8 cellular contexts compared by ENCODE assay signal in the genomic region with DNA sequence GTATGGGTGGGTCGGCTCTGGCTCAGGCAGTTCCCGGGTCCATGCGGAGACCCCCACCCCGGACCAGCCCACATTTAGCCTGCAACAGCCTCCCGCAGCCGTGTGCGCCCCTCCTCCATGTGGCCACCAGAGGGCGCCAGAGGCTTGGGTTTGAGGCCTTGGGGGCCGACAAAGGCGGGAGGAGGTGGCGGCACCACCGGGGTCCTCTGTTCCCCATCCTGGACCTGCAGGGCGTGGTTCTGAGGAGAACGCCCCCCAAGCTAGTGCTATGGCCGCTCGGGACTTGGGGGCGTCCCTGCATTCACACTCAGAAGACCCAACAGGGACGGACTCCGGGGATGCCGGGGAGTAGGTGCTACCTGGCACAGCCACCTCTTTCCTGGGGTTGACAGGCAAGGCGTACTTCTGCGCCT. TPM values are rescaled to one million over a fixed set of nuclear protein-coding genes. Genes with fewer than 3 reads are reported as not detected.
DNase-seq lines count a peak whose midpoint lies in the region; ATAC-seq and TF ChIP-seq lines count a peak whose summit lies in the region.

No MANE protein-coding gene starts in this region.

- CTCF ChIA-PET in activated CD4-positive, alpha-beta T cell treated with anti-CD3 and anti-CD28 coated beads, Interleukin-2, amount 10 ng/mL, durations not matched to agents 7 days and 5 days (lab: Charles Lee), result interaction anchor here (1.0 to 1.7 kb wide), 5 partner anchors 14 to 223 kb away, joined by 3 to 7 read pairs (median 4); no protein-coding TSS in a partner anchor

- ATAC-seq in GM19328 (IDR thresholded peaks at IDR 0.05; ENCODE audit: unreplicated experiment), result no peak

- no peak overlapping the region for H3K18ac ChIP-seq in mesendoderm (ENCODE audit: low read length)

- no peak overlapping the region for H2BK15ac ChIP-seq in mesendoderm (replicated peaks; ENCODE audit: low read depth)

- no peaks in the 10 kb centered on the region for H3K4me1 Mint-ChIP-seq in activated CD4-positive, alpha-beta T cell treated with anti-CD3 and anti-CD28 coated beads, Interleukin-2, amount 10 ng/mL, durations not matched to agents 7 days and 5 days

- H2BK5ac ChIP-seq in mesendoderm (ENCODE audit: low read length), result no peak overlapping the region

- H3K79me2 ChIP-seq in mesendoderm (ENCODE audit: control insufficient read depth, insufficient read depth, low read length), result no peaks in the 10 kb centered on the region

- H3K23ac ChIP-seq in mesendoderm (ENCODE audit: low read length), result no peak overlapping the region

- no peaks in the 10 kb centered on the region for H3K27me3 ChIP-seq in mesendoderm (ENCODE audit: insufficient read depth, low read length, poor library complexity)

- H3K4me3 Mint-ChIP-seq in activated CD4-positive, alpha-beta T cell treated with anti-CD3 and anti-CD28 coated beads, Interleukin-2, amount 10 ng/mL, durations not matched to agents 7 days and 5 days, result no peak overlapping the region

- H3K9me3 Mint-ChIP-seq in activated CD4-positive, alpha-beta T cell treated with anti-CD3 and anti-CD28 coated beads, Interleukin-2, amount 10 ng/mL, durations not matched to agents 7 days and 5 days, result no peaks in the 10 kb centered on the region

- no peak overlapping the region for H3K56ac ChIP-seq in mesendoderm (ENCODE audit: low read length)

- no peaks in the 10 kb centered on the region for H3K36me3 ChIP-seq in mesendoderm (ENCODE audit: control insufficient read depth, insufficient read depth, low read length)

- H2AK5ac ChIP-seq in mesendoderm (ENCODE audit: low read length), result no peak overlapping the region

- no peak overlapping the region for H4K5ac ChIP-seq in mesendoderm (ENCODE audit: low read length)

- POLR2A ChIA-PET in activated CD4-positive, alpha-beta T cell treated with anti-CD3 and anti-CD28 coated beads, Interleukin-2, amount 10 ng/mL, durations not matched to agents 7 days and 5 days (lab: Charles Lee), result no interaction called here

- H3K4me2 ChIP-seq in mesendoderm (ENCODE audit: low read length), result no peak overlapping the region

- H3K4me3 ChIP-seq in choroid plexus epithelial cell (ENCODE audit: low read depth, low read length) (no peak overlapping the region), mesendoderm (ENCODE audit: low read length) (no peak overlapping the region)

- H3K27ac ChIP-seq in mesendoderm (ENCODE audit: low read depth, low read length), result no peak overlapping the region

- no peak overlapping the region for H3K27ac Mint-ChIP-seq in activated CD4-positive, alpha-beta T cell treated with anti-CD3 and anti-CD28 coated beads, Interleukin-2, amount 10 ng/mL, durations not matched to agents 7 days and 5 days

- H3K9ac ChIP-seq in mesendoderm (ENCODE audit: low read length), result no peak overlapping the region

- H2BK120ac ChIP-seq in mesendoderm (ENCODE audit: low read depth, low read length), result no peak overlapping the region

- TF ChIP-seq CTCF in choroid plexus epithelial cell (conservative IDR thresholded peaks at IDR 0.05; ENCODE audit: low read depth, low read length), result peak; percentile 89

- H4K8ac ChIP-seq in mesendoderm (ENCODE audit: low read depth, low read length), result no peak overlapping the region

- DNase-seq in DMS 273 (lab: John Stamatoyannopoulos, UW; ENCODE audit: unreplicated experiment) (peak; percentile 90), DMS 273 treated with DMSO at 0.1 percent for 48 hours (lab: John Stamatoyannopoulos, UW) (no peak), NCI-H1694 (lab: John Stamatoyannopoulos, UW) (peak; percentile 45), choroid plexus epithelial cell (ENCODE audit: low read depth) (peak; percentile 48), mesendoderm (peak; percentile 56)
- peak; percentile 70 for DNase-seq in activated CD4-positive, alpha-beta T cell treated with anti-CD3 and anti-CD28 coated beads, Interleukin-2, amount 10 ng/mL, durations not matched to agents 7 days and 5 days
- DNase-seq in stimulated activated CD8-positive, alpha-beta memory T cell treated with anti-CD3 and anti-CD28 coated beads, Interleukin-4, amount 100 ng/mL, for 24 hours (ENCODE audit: low read depth), result peak; percentile 61

- H3K4me1 ChIP-seq in mesendoderm (ENCODE audit: control insufficient read depth, low read depth, low read length), result no peaks in the 10 kb centered on the region

- H3K36me3 Mint-ChIP-seq in activated CD4-positive, alpha-beta T cell treated with anti-CD3 and anti-CD28 coated beads, Interleukin-2, amount 10 ng/mL, durations not matched to agents 7 days and 5 days (ENCODE audit: low read depth), result no peaks in the 10 kb centered on the region

- no CpG with 5 or more reads among the region's 22 CpGs for WGBS in mesendoderm (ENCODE audit: extremely low coverage, insufficient coverage, low lambda C conversion rate)

- no peaks in the 10 kb centered on the region for H3K79me1 ChIP-seq in mesendoderm (ENCODE audit: low read length)

- peaks cover 7% of the 10 kb centered on the region for H3K27me3 Mint-ChIP-seq in activated CD4-positive, alpha-beta T cell treated with anti-CD3 and anti-CD28 coated beads, Interleukin-2, amount 10 ng/mL, durations not matched to agents 7 days and 5 days

- H3K4ac ChIP-seq in mesendoderm (ENCODE audit: low read depth, low read length), result no peak overlapping the region

RNA-seq across cellular contexts. Expression of a gene that starts 16.5 kb away (rescaled TPM):
- 1 to 10 TPM; 3.3 to 3.9 TPM for total RNA-seq in activated CD4-positive, alpha-beta T cell treated with anti-CD3 and anti-CD28 coated beads, Interleukin-2, amount 10 ng/mL, durations not matched to agents 7 days and 5 days
- polyA plus RNA-seq in mesendoderm (2013, experiment 1 of 2), result 17.2 TPM
- 17.0 TPM for polyA plus RNA-seq in mesendoderm (2013, experiment 2 of 2)
